Comparison of ENCODE assay signal across 3 cellular contexts in the genomic region with DNA sequence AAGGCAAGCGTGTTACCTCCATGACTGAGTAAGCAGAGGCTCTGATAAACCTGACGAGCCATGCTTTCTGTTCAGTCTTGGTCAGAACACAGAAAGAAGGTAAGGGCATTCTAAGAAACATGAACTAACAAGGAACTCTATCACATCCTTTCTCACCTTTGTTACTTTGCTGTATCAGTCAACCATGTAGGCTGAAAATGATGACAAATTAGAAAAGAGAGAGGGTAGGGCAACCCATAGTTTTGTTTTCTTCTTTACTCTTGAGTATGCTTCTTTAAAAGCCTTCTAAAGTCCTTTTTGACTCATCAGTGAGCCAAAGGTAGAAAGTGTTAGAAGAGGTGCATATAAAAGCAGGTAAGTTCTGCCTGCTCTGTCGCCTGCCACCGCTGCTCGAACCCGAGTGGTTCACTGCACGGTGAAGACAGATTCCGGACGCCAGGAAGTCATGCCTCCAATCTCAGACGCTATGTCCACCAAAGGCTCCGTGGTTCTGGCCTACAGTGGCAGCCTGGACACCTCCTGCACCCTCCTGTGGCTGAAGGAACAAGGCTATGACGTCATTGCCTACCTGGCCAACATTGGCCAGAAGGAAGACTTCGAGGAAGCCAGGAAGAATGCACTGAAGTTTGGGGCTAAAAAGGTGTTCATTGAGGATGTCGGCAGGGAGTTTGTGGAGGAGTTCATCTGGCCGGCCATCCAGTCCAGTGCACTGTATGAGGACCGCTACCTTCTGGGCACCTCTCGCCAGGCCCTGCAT.
TF ChIP-seq lines count a peak whose summit lies in the region.

No MANE protein-coding gene starts in this region.

TF ChIP-seq in HepG2, 621 proteins besides CTCF, POLR2A, EP300 and RAD21 (continues in another document):
- TF ChIP-seq SNAPC4 (CRISPR knock-in tag; IDR thresholded peaks at IDR 0.05), result no peak
- no peak for TF ChIP-seq DMTF1 (CRISPR knock-in tag; IDR thresholded peaks at IDR 0.05)
- peak; percentile 93 for TF ChIP-seq CREB1 (IDR thresholded peaks at IDR 0.05)
- no peak for TF ChIP-seq CREB1 (CRISPR knock-in tag; IDR thresholded peaks at IDR 0.05)
- TF ChIP-seq RBAK (CRISPR knock-in tag; IDR thresholded peaks at IDR 0.05), result no peak

TF ChIP-seq in HEK293, 187 proteins besides CTCF, POLR2A, EP300 and RAD21:
- TF ChIP-seq, protein P1, sequence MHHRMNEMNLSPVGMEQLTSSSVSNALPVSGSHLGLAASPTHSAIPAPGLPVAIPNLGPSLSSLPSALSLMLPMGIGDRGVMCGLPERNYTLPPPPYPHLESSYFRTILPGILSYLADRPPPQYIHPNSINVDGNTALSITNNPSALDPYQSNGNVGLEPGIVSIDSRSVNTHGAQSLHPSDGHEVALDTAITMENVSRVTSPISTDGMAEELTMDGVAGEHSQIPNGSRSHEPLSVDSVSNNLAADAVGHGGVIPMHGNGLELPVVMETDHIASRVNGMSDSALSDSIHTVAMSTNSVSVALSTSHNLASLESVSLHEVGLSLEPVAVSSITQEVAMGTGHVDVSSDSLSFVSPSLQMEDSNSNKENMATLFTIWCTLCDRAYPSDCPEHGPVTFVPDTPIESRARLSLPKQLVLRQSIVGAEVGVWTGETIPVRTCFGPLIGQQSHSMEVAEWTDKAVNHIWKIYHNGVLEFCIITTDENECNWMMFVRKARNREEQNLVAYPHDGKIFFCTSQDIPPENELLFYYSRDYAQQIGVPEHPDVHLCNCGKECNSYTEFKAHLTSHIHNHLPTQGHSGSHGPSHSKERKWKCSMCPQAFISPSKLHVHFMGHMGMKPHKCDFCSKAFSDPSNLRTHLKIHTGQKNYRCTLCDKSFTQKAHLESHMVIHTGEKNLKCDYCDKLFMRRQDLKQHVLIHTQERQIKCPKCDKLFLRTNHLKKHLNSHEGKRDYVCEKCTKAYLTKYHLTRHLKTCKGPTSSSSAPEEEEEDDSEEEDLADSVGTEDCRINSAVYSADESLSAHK (tag by site-specific recombination; IDR thresholded peaks at IDR 0.05), result no peak
- TF ChIP-seq ZNF623 (tag by site-specific recombination; IDR thresholded peaks at IDR 0.05) (no peak), ATF2 (tag by site-specific recombination; IDR thresholded peaks at IDR 0.05; ENCODE audit: low read depth) (0 out of 2 replicates have a peak, but pooled peaks have one; percentile 29), HOXC10 (CRISPR knock-in tag; IDR thresholded peaks at IDR 0.05) (no peak), ZNF571 (tag by site-specific recombination; IDR thresholded peaks at IDR 0.05) (no peak)

TF ChIP-seq in K562, 482 proteins besides CTCF, POLR2A, EP300 and RAD21:
- TF ChIP-seq, protein P2, sequence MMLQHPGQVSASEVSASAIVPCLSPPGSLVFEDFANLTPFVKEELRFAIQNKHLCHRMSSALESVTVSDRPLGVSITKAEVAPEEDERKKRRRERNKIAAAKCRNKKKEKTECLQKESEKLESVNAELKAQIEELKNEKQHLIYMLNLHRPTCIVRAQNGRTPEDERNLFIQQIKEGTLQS (IDR thresholded peaks at IDR 0.05), result peak; percentile 54
- TF ChIP-seq, protein P2 (CRISPR knock-in tag; conservative IDR thresholded peaks at IDR 0.05), result no peak
- TF ChIP-seq ATF7 (IDR thresholded peaks at IDR 0.05), result peak; percentile 66
- TF ChIP-seq ATF1 (CRISPR knock-in tag; IDR thresholded peaks at IDR 0.05), result no peak
- TF ChIP-seq ATF1 (tag; IDR thresholded peaks at IDR 0.05), result peak; percentile 44; the same call in 1 of the 2 replicates
- no peak for TF ChIP-seq ERF (CRISPR knock-in tag; IDR thresholded peaks at IDR 0.05)
